1 cellular context compared by ENCODE assay signal in the genomic region with DNA sequence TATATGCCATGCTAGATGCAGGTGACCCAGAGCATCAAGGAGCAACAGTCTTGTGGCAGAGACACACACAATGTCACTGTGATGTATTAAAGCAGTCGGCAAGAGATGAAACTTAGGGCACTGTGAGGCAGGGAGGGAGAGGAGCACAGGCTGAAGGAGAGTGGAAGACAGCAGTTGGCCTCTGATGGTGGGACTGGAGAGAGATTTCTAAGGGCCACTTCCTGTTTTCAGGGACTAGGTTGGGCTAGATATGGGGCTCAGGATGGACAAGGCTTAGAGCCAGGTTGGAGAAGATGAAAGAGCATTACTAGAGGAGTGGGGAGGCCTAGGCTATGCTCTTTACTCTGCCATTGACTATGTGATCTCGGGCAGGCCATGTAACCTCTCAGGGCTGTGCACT. TPM values are rescaled to one million over a fixed set of nuclear protein-coding genes. Genes with fewer than 3 reads are reported as not detected.
"Had no signal": no experiment of that assay in that cellular context is flagged by ENCODE, and none has a peak within 500 bp of the region (broad histone marks: within the 10 kb centered on the region; RNA-seq: fewer than 3 reads in every experiment).

No MANE protein-coding gene starts in this region.

RNA-seq across cellular contexts. Expression of gene TRIM46, which starts 37.1 kb away (rescaled TPM):
- total RNA-seq: gastrocnemius medialis had no signal
